In genomic region chr3:134205426-134205825, GRCh38 we compare ENCODE assay signal across 4 cellular contexts.
"Had no signal": no experiment of that assay in that cellular context is flagged by ENCODE, and none has a peak within 500 bp of the region (broad histone marks: within the 10 kb centered on the region; RNA-seq: fewer than 3 reads in every experiment).

No MANE protein-coding gene starts in this region.

- H3K27ac Mint-ChIP-seq: GM23338 had no signal

- ATAC-seq: GM23338 had no signal

- H3K4me3 Mint-ChIP-seq: GM23338, H9 had no signal

- H3K9me3 Mint-ChIP-seq: H9 had no signal

- H3K4me3 ChIP-seq: GM23338 had no signal

- DNase-seq: H9, HCEC 1CT, IMR-90 had no signal
